8 cellular contexts compared by ENCODE assay signal in the genomic region with DNA sequence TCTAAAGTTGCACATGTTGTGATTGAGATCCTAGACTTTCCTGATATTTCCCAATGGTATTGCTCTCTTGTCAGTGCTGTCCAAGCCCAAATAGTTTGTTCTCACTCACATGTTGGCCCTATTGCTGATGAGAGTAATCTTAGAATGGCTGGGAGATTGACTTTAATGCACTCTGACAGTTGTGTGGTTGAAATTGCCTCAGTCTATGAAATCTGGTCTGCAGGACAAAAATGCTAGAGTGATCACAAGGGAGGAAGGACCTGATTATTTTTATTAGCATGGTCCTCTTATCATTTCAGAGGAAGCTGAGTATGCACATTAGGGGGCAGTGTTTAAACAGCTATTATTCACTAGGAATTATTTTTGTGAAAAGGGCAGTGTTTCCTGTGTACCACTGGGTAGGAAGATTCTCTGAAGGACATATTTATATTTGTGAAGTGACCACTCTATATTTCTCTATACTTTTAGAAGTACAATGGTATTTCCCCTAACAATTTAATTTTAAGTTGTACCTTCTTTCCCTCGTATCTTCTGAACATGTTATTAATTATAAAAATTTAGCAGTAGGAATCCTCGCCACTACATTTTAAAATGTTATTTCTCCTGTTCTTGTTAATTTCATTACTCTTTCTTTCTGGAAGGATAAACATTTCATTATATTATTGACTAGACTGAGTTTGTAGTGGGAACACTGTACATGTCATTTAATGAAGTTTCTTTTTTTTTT.
DNase-seq lines count a peak whose midpoint lies in the region; ATAC-seq, FAIRE-seq and TF ChIP-seq lines count a peak whose summit lies in the region.

No MANE protein-coding gene starts in this region.

- no peaks in the 10 kb centered on the region for H3K36me3 ChIP-seq in brain microvascular endothelial cell (replicated peaks)
- H3K36me3 ChIP-seq in mesendoderm (ENCODE audit: control insufficient read depth, insufficient read depth, low read length): no peaks in the 10 kb centered on the region
- no peaks in the 10 kb centered on the region for H3K36me3 ChIP-seq in gastroesophageal sphincter

- in situ Hi-C loops in brain microvascular endothelial cell (cut with HindIII; ENCODE audit: low pct_ligation_motif_present, low sequenced_read_pairs): no loop called here

- H2AK5ac ChIP-seq in mesendoderm (ENCODE audit: low read length): no peak overlapping the region

- intact Hi-C loops in natural killer cell (cut with micrococcal nuclease): no loop called here

- H3K27ac ChIP-seq in brain microvascular endothelial cell (peak overlapping the region; percentile 88), mesendoderm (ENCODE audit: low read depth, low read length) (no peak overlapping the region), caudate nucleus (ENCODE audit: low read depth, low read length) (no peak overlapping the region), gastroesophageal sphincter (peak overlapping the region in 1 of 4 donors; percentile 78)

- H3K4me3 ChIP-seq in brain microvascular endothelial cell (ENCODE audit: low read depth, low read length) (no peak overlapping the region), mesendoderm (ENCODE audit: low read length) (no peak overlapping the region), gastroesophageal sphincter (no peak overlapping the region)

- H2BK5ac ChIP-seq in mesendoderm (ENCODE audit: low read length): no peak overlapping the region

- H3K18ac ChIP-seq in mesendoderm (ENCODE audit: low read length): no peak overlapping the region

- H3K27me3 Mint-ChIP-seq in natural killer cell (ENCODE audit: low read depth in 2 of 2): peaks cover 6 to 18% of the 10 kb centered on the region in 2 donors

- H3K27me3 ChIP-seq in brain microvascular endothelial cell (replicated peaks) (no peaks in the 10 kb centered on the region), mesendoderm (ENCODE audit: insufficient read depth, low read length, poor library complexity) (no peaks in the 10 kb centered on the region), gastroesophageal sphincter (no peaks in the 10 kb centered on the region)

- H2BK15ac ChIP-seq in mesendoderm (replicated peaks; ENCODE audit: low read depth): no peak overlapping the region

- no peaks in the 10 kb centered on the region for H3K79me1 ChIP-seq in mesendoderm (ENCODE audit: low read length)

- no peaks in the 10 kb centered on the region for H3K4me1 Mint-ChIP-seq in natural killer cell

- no peaks in the 10 kb centered on the region for H3K79me2 ChIP-seq in mesendoderm (ENCODE audit: control insufficient read depth, insufficient read depth, low read length)

- WGBS in mesendoderm (ENCODE audit: extremely low coverage, insufficient coverage, low lambda C conversion rate): no CpG with 5 or more reads among the region's 2 CpGs
- 59 to 73% methylated on average over 2 of the region's 2 CpGs for WGBS in gastroesophageal sphincter (ENCODE audit: low coverage in 1 of 2), 2 donors

- no peak for TF ChIP-seq EP300 in gastroesophageal sphincter (IDR thresholded peaks at IDR 0.05)

- no peaks in the 10 kb centered on the region for H3K9me3 Mint-ChIP-seq in natural killer cell

- no peak overlapping the region for H3K9ac ChIP-seq in mesendoderm (ENCODE audit: low read length)

- H2BK120ac ChIP-seq in mesendoderm (ENCODE audit: low read depth, low read length): no peak overlapping the region

- TF ChIP-seq CTCF in D721Med (IDR thresholded peaks at IDR 0.05; ENCODE audit: insufficient read depth, missing control alignments): peak; percentile 38
- TF ChIP-seq CTCF in brain microvascular endothelial cell (IDR thresholded peaks at IDR 0.05; ENCODE audit: low read depth, low read length, missing control alignments): peak; percentile 53
- no peak for TF ChIP-seq CTCF in natural killer cell (IDR thresholded peaks at IDR 0.05)
- TF ChIP-seq CTCF in gastroesophageal sphincter (IDR thresholded peaks at IDR 0.05): peak in 2 of 4 experiments; percentile 20 to 57

- H3K4me2 ChIP-seq in mesendoderm (ENCODE audit: low read length): no peak overlapping the region

- no peaks in the 10 kb centered on the region for H3K36me3 Mint-ChIP-seq in natural killer cell

- DNase-seq in D721Med (ENCODE audit: insufficient read length, low spot score) (no peak), Kasumi-1 (lab: John Stamatoyannopoulos, UW) (peak; percentile 38 to 56), brain microvascular endothelial cell (peak; percentile 77), mesendoderm (peak; percentile 24), natural killer cell (no peak), caudate nucleus (lab: John Stamatoyannopoulos, UW) (no peak)

- ATAC-seq in natural killer cell (no peak), HG02798 (IDR thresholded peaks at IDR 0.05; ENCODE audit: poor library complexity, unreplicated experiment) (no peak), gastroesophageal sphincter (no peak)

- no peak overlapping the region for H4K8ac ChIP-seq in mesendoderm (ENCODE audit: low read depth, low read length)

- no peak for TF ChIP-seq POLR2A in gastroesophageal sphincter (IDR thresholded peaks at IDR 0.05)

- FAIRE-seq in D721Med (lab: Jason Lieb, UNC): no peak

- no peak overlapping the region for H3K4me3 Mint-ChIP-seq in natural killer cell

- no peak overlapping the region for H3K23ac ChIP-seq in mesendoderm (ENCODE audit: low read length)

- H3K56ac ChIP-seq in mesendoderm (ENCODE audit: low read length): no peak overlapping the region

- no peak overlapping the region for H4K5ac ChIP-seq in mesendoderm (ENCODE audit: low read length)

- H3K4ac ChIP-seq in mesendoderm (ENCODE audit: low read depth, low read length): no peak overlapping the region

- no peak overlapping the region for H3K27ac Mint-ChIP-seq in natural killer cell

- H3K4me1 ChIP-seq in mesendoderm (ENCODE audit: control insufficient read depth, low read depth, low read length): no peaks in the 10 kb centered on the region
- peaks cover 8 to 43% (median 9%) of the 10 kb centered on the region in 3 donors for H3K4me1 ChIP-seq in gastroesophageal sphincter

- no peaks in the 10 kb centered on the region for H3K9me3 ChIP-seq in gastroesophageal sphincter

Comparison
In these comparisons a context has a peak if more than half of its experiments do, and no peak if none do; other contexts are left out.
1. DNase-seq: peak in Kasumi-1 (2 of 2), brain microvascular endothelial cell (single experiment) and mesendoderm (single experiment); none in D721Med (single experiment), natural killer cell (single experiment) and caudate nucleus (0 of 61).